ENCODE assay signal across 19 cellular contexts in genomic region chr1:51842255-51842654, GRCh38.
"Had no signal": no experiment of that assay in that cellular context is flagged by ENCODE, and none has a peak within 500 bp of the region (broad histone marks: within the 10 kb centered on the region; RNA-seq: fewer than 3 reads in every experiment).

No MANE protein-coding gene starts in this region.

- H3K4me1 ChIP-seq: esophagus squamous epithelium, testis had no signal

- H3K27ac ChIP-seq: esophagus squamous epithelium, stomach, testis, upper lobe of left lung had no signal

- H3K4me3 ChIP-seq: esophagus squamous epithelium, stomach, testis, upper lobe of left lung had no signal

- H3K27me3 ChIP-seq: esophagus squamous epithelium, stomach, testis, upper lobe of left lung had no signal

- H3K9me3 ChIP-seq: esophagus squamous epithelium, stomach, testis, upper lobe of left lung had no signal

- DNase-seq: activated B cell treated with CpG ODN at 0.5 μM for 24 hours; activated CD4-positive, alpha-beta T cell treated with anti-CD3 and anti-CD28 coated beads for 48 hours; activated CD8-positive, alpha-beta memory T cell treated with anti-CD3 and anti-CD28 coated beads for 24 hours; activated naive CD4-positive, alpha-beta T cell; activated naive CD8-positive, alpha-beta T cell treated with anti-CD3 and anti-CD28 coated beads, Interleukin-2, amount 10 ng/mL, durations not matched to agents 7 days and 5 days; aorta; cortex of kidney; effector CD4-positive, alpha-beta T cell; esophagus squamous epithelium; glutamatergic neuron; mesendoderm; nucleus accumbens; posterior cingulate gyrus; retina; stimulated activated CD4-positive, alpha-beta T cell treated with anti-CD3 and anti-CD28 coated beads, Interleukin-12 subunit alpha, Interleukin-12 subunit beta, amount 100 ng/mL, for 4 hours; stimulated activated CD4-positive, alpha-beta T cell treated with anti-CD3 and anti-CD28 coated beads, Interleukin-2, amount 100 ng/mL, for 24 hours; stomach; testis; upper lobe of left lung had no signal
